In genomic region chr3:158074591-158074990, GRCh38 we compare ENCODE assay signal across 28 cellular contexts. TPM values are rescaled to one million over a fixed set of nuclear protein-coding genes. Genes with fewer than 3 reads are reported as not detected.
"Had no signal": no experiment of that assay in that cellular context is flagged by ENCODE, and none has a peak within 500 bp of the region (broad histone marks: within the 10 kb centered on the region; RNA-seq: fewer than 3 reads in every experiment).

No MANE protein-coding gene starts in this region.

- H3K27ac Mint-ChIP-seq: nephron; neural progenitor cell; progenitor cell of endocrine pancreas; stimulated activated effector memory CD8-positive, alpha-beta T cell treated with anti-CD3 and anti-CD28 coated beads, Interleukin-12 subunit alpha, Interleukin-12 subunit beta, amount 100 ng/mL, for 72 hours; stimulated activated naive B cell treated with anti-CD40 and anti-IgM and Interleukin-4, amounts not matched to agents 10 μg/mL and 1 μg/mL and 100 μg/mL, for 72 hours; stimulated activated naive CD8-positive, alpha-beta T cell treated with anti-CD3 and anti-CD28 coated beads, Interleukin-15, Interleukin-2, amounts not matched to agents 100 ng/mL and 50 ng/mL, for 24 hours had no signal

- H3K4me1 Mint-ChIP-seq: nephron; neural progenitor cell; stimulated activated effector memory CD8-positive, alpha-beta T cell treated with anti-CD3 and anti-CD28 coated beads, Interleukin-12 subunit alpha, Interleukin-12 subunit beta, amount 100 ng/mL, for 72 hours; stimulated activated naive B cell treated with anti-CD40 and anti-IgM and Interleukin-4, amounts not matched to agents 10 μg/mL and 1 μg/mL and 100 μg/mL, for 72 hours had no signal

- H3K4me3 Mint-ChIP-seq: nephron; neural progenitor cell; stimulated activated effector memory CD8-positive, alpha-beta T cell treated with anti-CD3 and anti-CD28 coated beads, Interleukin-12 subunit alpha, Interleukin-12 subunit beta, amount 100 ng/mL, for 72 hours; stimulated activated naive B cell treated with anti-CD40 and anti-IgM and Interleukin-4, amounts not matched to agents 10 μg/mL and 1 μg/mL and 100 μg/mL, for 72 hours; stimulated activated naive CD8-positive, alpha-beta T cell treated with anti-CD3 and anti-CD28 coated beads, Interleukin-15, Interleukin-2, amounts not matched to agents 100 ng/mL and 50 ng/mL, for 24 hours had no signal

- H3K27me3 ChIP-seq: neural progenitor cell, ovary, right lobe of liver, sigmoid colon, stomach, thyroid gland, tibial nerve, upper lobe of left lung, vagina had no signal

- H3K36me3 Mint-ChIP-seq: neural progenitor cell; stimulated activated effector memory CD8-positive, alpha-beta T cell treated with anti-CD3 and anti-CD28 coated beads, Interleukin-12 subunit alpha, Interleukin-12 subunit beta, amount 100 ng/mL, for 72 hours; stimulated activated naive B cell treated with anti-CD40 and anti-IgM and Interleukin-4, amounts not matched to agents 10 μg/mL and 1 μg/mL and 100 μg/mL, for 72 hours had no signal

- H3K36me3 ChIP-seq: neural progenitor cell, ovary, right lobe of liver, sigmoid colon, stomach, thoracic aorta, thyroid gland, tibial nerve, upper lobe of left lung, vagina had no signal

- H3K4me3 ChIP-seq: neural progenitor cell, ovary, psoas muscle, right lobe of liver, sigmoid colon, stomach, thoracic aorta, thyroid gland, tibial nerve, upper lobe of left lung, vagina had no signal

- DNase-seq: occipital lobe; ovary; posterior cingulate gyrus; psoas muscle; right cardiac atrium; right lobe of liver; sigmoid colon; small intestine; stimulated activated CD4-positive, alpha-beta T cell treated with anti-CD3 and anti-CD28 coated beads, Interleukin-15, amount 100 ng/mL, for 24 hours; stimulated activated CD4-positive, alpha-beta T cell treated with anti-CD3 and anti-CD28 coated beads, Interleukin-2, amount 100 ng/mL, for 24 hours; stimulated activated CD4-positive, alpha-beta T cell treated with anti-CD3 and anti-CD28 coated beads, Interleukin-2, amount 100 ng/mL, for 48 hours; stimulated activated CD4-positive, alpha-beta T cell treated with anti-CD3 and anti-CD28 coated beads, Interleukin-4, amount 100 ng/mL, for 24 hours; stimulated activated naive B cell treated with anti-CD40 and anti-IgM and Interleukin-4, amounts not matched to agents 10 μg/mL and 1 μg/mL and 100 μg/mL, for 72 hours; stimulated activated naive CD4-positive, alpha-beta T cell treated with Interleukin-2 at 50 U/mL for 16 hours; stomach; thyroid gland; trophoblast cell; upper lobe of left lung had no signal

- H3K27ac ChIP-seq: neural progenitor cell, ovary, parathyroid adenoma, psoas muscle, right lobe of liver, sigmoid colon, stomach, thoracic aorta, thyroid gland, tibial nerve, upper lobe of left lung, vagina had no signal

- H3K9me3 Mint-ChIP-seq: nephron; neural progenitor cell; stimulated activated effector memory CD8-positive, alpha-beta T cell treated with anti-CD3 and anti-CD28 coated beads, Interleukin-12 subunit alpha, Interleukin-12 subunit beta, amount 100 ng/mL, for 72 hours; stimulated activated naive B cell treated with anti-CD40 and anti-IgM and Interleukin-4, amounts not matched to agents 10 μg/mL and 1 μg/mL and 100 μg/mL, for 72 hours; stimulated activated naive CD8-positive, alpha-beta T cell treated with anti-CD3 and anti-CD28 coated beads, Interleukin-15, Interleukin-2, amounts not matched to agents 100 ng/mL and 50 ng/mL, for 24 hours had no signal

- H3K9ac ChIP-seq: neural progenitor cell, parathyroid adenoma had no signal

- H3K4me1 ChIP-seq: neural progenitor cell, parathyroid adenoma, psoas muscle, right lobe of liver, sigmoid colon, stomach, thyroid gland, tibial nerve, upper lobe of left lung, vagina had no signal

- H3K4me2 ChIP-seq: neural progenitor cell had no signal

- H3K9me3 ChIP-seq: ovary, psoas muscle, right lobe of liver, sigmoid colon, stomach, thoracic aorta, thyroid gland, tibial nerve, upper lobe of left lung, vagina had no signal

RNA-seq across cellular contexts. Expression of gene SHOX2, which starts 31.6 kb away (rescaled TPM):
- total RNA-seq: occipital lobe, temporal lobe had no signal
